ENCODE assay signal across 1 cellular context in the genomic region with DNA sequence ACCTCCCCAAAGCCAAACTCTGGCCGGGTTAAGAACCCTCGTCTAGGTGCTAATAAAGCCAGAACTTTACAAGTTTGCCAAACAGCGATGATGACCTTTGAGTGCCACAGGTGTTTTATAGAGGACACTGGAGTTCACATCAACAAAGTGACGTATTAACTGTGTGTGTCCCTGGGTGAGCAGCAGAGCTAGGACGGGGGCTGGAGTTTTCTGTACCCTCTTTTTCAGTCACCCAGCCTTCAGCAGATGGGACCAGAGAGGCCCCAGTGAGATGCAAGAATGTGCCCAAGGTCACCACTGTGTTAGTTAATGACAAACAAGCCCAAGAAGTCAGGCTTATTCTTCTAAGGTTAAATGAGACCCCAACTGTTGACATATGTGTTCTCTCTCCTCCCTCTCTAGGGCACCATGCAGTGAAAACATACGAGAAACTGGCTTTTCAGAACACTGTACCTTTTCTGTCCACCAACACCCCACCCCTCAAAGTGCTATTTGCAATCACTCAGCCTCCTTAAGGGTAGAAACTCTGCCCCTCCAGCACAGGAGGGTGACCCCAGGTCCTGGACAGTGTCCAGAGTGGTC.
TF ChIP-seq lines count a peak whose summit lies in the region.

No MANE protein-coding gene starts in this region.

TF ChIP-seq in IMR-90, 13 proteins besides CTCF, POLR2A, EP300 and RAD21:
- TF ChIP-seq CHD1 (IDR thresholded peaks at IDR 0.05; ENCODE audit: low read depth, low read length) (no peak), MAZ (IDR thresholded peaks at IDR 0.05; ENCODE audit: borderline replicate concordance, low read depth, low read length) (no peak), CEBPB (IDR thresholded peaks at IDR 0.05; ENCODE audit: low read depth, low read length) (no peak), MAFK (IDR thresholded peaks at IDR 0.05; ENCODE audit: low read depth, low read length) (no peak), MXI1 (IDR thresholded peaks at IDR 0.05; ENCODE audit: borderline replicate concordance, low read depth, low read length) (no peak), RCOR1 (IDR thresholded peaks at IDR 0.05; ENCODE audit: insufficient replicate concordance, low read length) (no peak), BHLHE40 (IDR thresholded peaks at IDR 0.05; ENCODE audit: low read depth, low read length) (no peak), RFX5 (IDR thresholded peaks at IDR 0.05; ENCODE audit: low read depth, low read length) (no peak), SMC3 (IDR thresholded peaks at IDR 0.05; ENCODE audit: low read depth, low read length) (no peak), NFE2L2 (IDR thresholded peaks at IDR 0.05; ENCODE audit: low read depth, low read length) (no peak)
- TF ChIP-seq, protein P1, sequence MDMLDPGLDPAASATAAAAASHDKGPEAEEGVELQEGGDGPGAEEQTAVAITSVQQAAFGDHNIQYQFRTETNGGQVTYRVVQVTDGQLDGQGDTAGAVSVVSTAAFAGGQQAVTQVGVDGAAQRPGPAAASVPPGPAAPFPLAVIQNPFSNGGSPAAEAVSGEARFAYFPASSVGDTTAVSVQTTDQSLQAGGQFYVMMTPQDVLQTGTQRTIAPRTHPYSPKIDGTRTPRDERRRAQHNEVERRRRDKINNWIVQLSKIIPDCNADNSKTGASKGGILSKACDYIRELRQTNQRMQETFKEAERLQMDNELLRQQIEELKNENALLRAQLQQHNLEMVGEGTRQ (IDR thresholded peaks at IDR 0.05; ENCODE audit: low read depth, low read length): no peak
